ENCODE assay signal across 9 cellular contexts in the genomic region with DNA sequence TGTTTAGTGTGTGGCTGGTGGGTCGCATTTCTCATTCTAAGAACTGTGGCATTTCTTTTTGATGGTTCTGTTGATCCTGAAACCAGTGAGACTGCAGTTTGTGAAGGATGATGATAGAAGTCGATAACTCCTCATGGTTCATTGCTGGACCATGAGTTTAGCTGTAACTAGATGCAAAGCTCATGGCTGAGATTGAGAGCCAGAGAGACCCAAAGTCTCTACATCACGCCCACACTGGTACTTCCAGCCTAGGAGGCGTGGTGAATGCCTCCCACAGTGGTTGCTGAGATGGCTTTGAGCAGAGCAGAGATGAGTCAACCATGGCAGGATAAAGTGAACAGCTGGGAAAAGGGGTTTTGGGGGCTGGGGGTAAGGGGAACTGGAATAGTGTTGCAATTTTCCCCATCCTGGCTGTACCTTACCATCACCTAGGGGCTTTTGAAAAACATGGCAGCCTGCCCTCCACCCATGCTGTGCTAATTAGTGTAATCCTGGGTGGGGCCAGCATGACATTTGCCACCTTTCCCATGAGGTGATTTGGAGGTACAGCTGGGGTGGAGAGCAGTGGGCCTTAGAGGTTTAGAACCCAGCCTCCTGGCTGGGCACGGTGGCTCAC. TPM values are rescaled to one million over a fixed set of nuclear protein-coding genes. Genes with fewer than 3 reads are reported as not detected.
DNase-seq lines count a peak whose midpoint lies in the region; ATAC-seq and TF ChIP-seq lines count a peak whose summit lies in the region.
"Had no signal": no experiment of that assay in that cellular context is flagged by ENCODE, and none has a peak within 500 bp of the region (broad histone marks: within the 10 kb centered on the region; RNA-seq: fewer than 3 reads in every experiment).

No MANE protein-coding gene starts in this region.

- H3K36me3 ChIP-seq in HCT116 (ENCODE audit: control insufficient read depth in 1 of 2, insufficient read depth in 2 of 2, low read length in 2 of 2), result no peaks in the 10 kb centered on the region

- in situ Hi-C loops in GM13977 (cut with MboI; ENCODE audit: low pct_unique_long_range_greater_than_20kb, low sequenced_read_pairs, unreplicated experiment), result no loop called here

- TF ChIP-seq CTCF in GM13977 (IDR thresholded peaks at IDR 0.05; ENCODE audit: extremely low read depth, insufficient read depth, missing control alignments) (no peak), HCT116 (IDR thresholded peaks at IDR 0.05 in 2 of 3, conservative IDR thresholded peaks at IDR 0.05 in 1 of 3; ENCODE audit: borderline replicate concordance in 1 of 3, insufficient read depth in 1 of 3, low read depth in 2 of 3, low read length in 2 of 3) (no peak)

- H2AFZ ChIP-seq in HCT116 (ENCODE audit: low read depth, low read length, poor library complexity, severe bottlenecking), result no peak overlapping the region

- BruUV-seq in HCT116 (replicated peaks; lab: Mats Ljungman, UMichigan), result no TSS peak

- no peaks in the 10 kb centered on the region for H3K9me2 ChIP-seq in HCT116 (ENCODE audit: insufficient read depth)

- POLR2A ChIA-PET in HCT116 (lab: Charles Lee) (no interaction called here), HEK293T (lab: Yijun Ruan, JAX) (no interaction called here)

- H3K4me2 ChIP-seq in HCT116 (ENCODE audit: low read length), result peak overlapping the region; percentile 13; the same call in 1 of the 2 replicates

- no peaks in the 10 kb centered on the region for H4K20me1 ChIP-seq in HCT116 (ENCODE audit: insufficient read depth)

- no peak for TF ChIP-seq POLR2A in HCT116 (IDR thresholded peaks at IDR 0.05; ENCODE audit: borderline replicate concordance, extremely low read depth, insufficient read depth, insufficient read length)

- RAD21 ChIA-PET in HCT116 (lab: Charles Lee; ENCODE audit: low non-redundant PET in 1 of 2, low total read pairs in 2 of 2, uncharacterized antibody in 2 of 2, unreplicated experiment in 2 of 2), result no interaction called here

- CTCF ChIA-PET in HCT116 (lab: Charles Lee), result no interaction called here
- CTCF ChIA-PET in HEK293T (lab: Yijun Ruan, JAX), result no interaction called here

- H3K9me3 ChIP-seq in HCT116 (ENCODE audit: control insufficient read depth in 1 of 2, insufficient read depth in 1 of 2, low read depth in 1 of 2, low read length in 2 of 2), result no peaks in the 10 kb centered on the region

- H3K4me3 ChIP-seq in HCT116 (replicated peaks in 1 of 2; ENCODE audit: low read depth in 1 of 2, low read length in 2 of 2), result no peak overlapping the region

- no peak overlapping the region for H3K27ac ChIP-seq in HCT116 (ENCODE audit: low read depth, low read length)

- intact Hi-C loops in HCT116 (cut with micrococcal nuclease) (no loop called here), head of caudate nucleus (cut with DNase I) (no loop called here)

- H3K27me3 ChIP-seq in HCT116 (ENCODE audit: insufficient read depth, low read length), result no peaks in the 10 kb centered on the region

- H3K4me1 ChIP-seq in HCT116 (ENCODE audit: control insufficient read depth in 1 of 2, insufficient read depth in 2 of 2, low read length in 2 of 2), result peaks cover 11 to 31% of the 10 kb centered on the region in 2 experiments

- TF ChIP-seq RAD21 in HCT116 (IDR thresholded peaks at IDR 0.05; ENCODE audit: low read depth), result no peak

- H3K79me2 ChIP-seq in HCT116 (ENCODE audit: insufficient read depth, low read length), result peaks cover 17% of the 10 kb centered on the region; the same call in 1 of the 2 replicates

- DNase-seq in GM13977 (ENCODE audit: low spot score) (peak; percentile 60), HCT116 (ENCODE audit: low read depth, low spot score) (no peak), RPMI7951 (ENCODE audit: low read depth) (peak; percentile 43), head of caudate nucleus (peak in 24 of 42 donors; percentile 43 to 88 (median 62)), HEK293T (ENCODE audit: extremely low spot score) (no peak), NCI-H1930 (lab: John Stamatoyannopoulos, UW) (no peak)
- no peak for DNase-seq in effector CD8-positive, alpha-beta T cell (lab: John Stamatoyannopoulos, UW)
- DNase-seq in central memory CD4-positive, alpha-beta T cell, result no peak
- DNase-seq: NCI-H2081 had no signal

- ATAC-seq in HCT116, result no peak

- H3K9ac ChIP-seq in HCT116 (ENCODE audit: low read length), result no peak overlapping the region

TF ChIP-seq in HCT116, 20 proteins besides CTCF, POLR2A, EP300 and RAD21 (continues in another document):
- TF ChIP-seq TCF7L2 (IDR thresholded peaks at IDR 0.05; ENCODE audit: borderline replicate concordance, extremely low read depth, insufficient read depth, insufficient read length), result no peak
- TF ChIP-seq CBX3 (IDR thresholded peaks at IDR 0.05; ENCODE audit: low read depth), result no peak
- TF ChIP-seq SIN3A (IDR thresholded peaks at IDR 0.05; ENCODE audit: low read depth), result no peak
- no peak for TF ChIP-seq SP1 (IDR thresholded peaks at IDR 0.05; ENCODE audit: low read depth)
- no peak for TF ChIP-seq ELF1 (IDR thresholded peaks at IDR 0.05; ENCODE audit: borderline replicate concordance, low read depth)
- no peak for TF ChIP-seq EGR1 (IDR thresholded peaks at IDR 0.05; ENCODE audit: low read depth)
- no peak for TF ChIP-seq ZFX (IDR thresholded peaks at IDR 0.05)
- no peak for TF ChIP-seq JUND (IDR thresholded peaks at IDR 0.05)
- TF ChIP-seq CEBPB (IDR thresholded peaks at IDR 0.05; ENCODE audit: low read depth), result no peak
- no peak for TF ChIP-seq EZH2 (IDR thresholded peaks at IDR 0.05)
- TF ChIP-seq, protein P1, sequence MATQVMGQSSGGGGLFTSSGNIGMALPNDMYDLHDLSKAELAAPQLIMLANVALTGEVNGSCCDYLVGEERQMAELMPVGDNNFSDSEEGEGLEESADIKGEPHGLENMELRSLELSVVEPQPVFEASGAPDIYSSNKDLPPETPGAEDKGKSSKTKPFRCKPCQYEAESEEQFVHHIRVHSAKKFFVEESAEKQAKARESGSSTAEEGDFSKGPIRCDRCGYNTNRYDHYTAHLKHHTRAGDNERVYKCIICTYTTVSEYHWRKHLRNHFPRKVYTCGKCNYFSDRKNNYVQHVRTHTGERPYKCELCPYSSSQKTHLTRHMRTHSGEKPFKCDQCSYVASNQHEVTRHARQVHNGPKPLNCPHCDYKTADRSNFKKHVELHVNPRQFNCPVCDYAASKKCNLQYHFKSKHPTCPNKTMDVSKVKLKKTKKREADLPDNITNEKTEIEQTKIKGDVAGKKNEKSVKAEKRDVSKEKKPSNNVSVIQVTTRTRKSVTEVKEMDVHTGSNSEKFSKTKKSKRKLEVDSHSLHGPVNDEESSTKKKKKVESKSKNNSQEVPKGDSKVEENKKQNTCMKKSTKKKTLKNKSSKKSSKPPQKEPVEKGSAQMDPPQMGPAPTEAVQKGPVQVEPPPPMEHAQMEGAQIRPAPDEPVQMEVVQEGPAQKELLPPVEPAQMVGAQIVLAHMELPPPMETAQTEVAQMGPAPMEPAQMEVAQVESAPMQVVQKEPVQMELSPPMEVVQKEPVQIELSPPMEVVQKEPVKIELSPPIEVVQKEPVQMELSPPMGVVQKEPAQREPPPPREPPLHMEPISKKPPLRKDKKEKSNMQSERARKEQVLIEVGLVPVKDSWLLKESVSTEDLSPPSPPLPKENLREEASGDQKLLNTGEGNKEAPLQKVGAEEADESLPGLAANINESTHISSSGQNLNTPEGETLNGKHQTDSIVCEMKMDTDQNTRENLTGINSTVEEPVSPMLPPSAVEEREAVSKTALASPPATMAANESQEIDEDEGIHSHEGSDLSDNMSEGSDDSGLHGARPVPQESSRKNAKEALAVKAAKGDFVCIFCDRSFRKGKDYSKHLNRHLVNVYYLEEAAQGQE (IDR thresholded peaks at IDR 0.05; ENCODE audit: low read depth), result no peak
- TF ChIP-seq POLR2AphosphoS5 (IDR thresholded peaks at IDR 0.05; ENCODE audit: low read depth, low read length), result no peak

TF ChIP-seq in HEK293T, 16 proteins besides CTCF, POLR2A, EP300 and RAD21:
- no peak for TF ChIP-seq CTBP1 (IDR thresholded peaks at IDR 0.05; ENCODE audit: borderline replicate concordance)
- TF ChIP-seq NFRKB (IDR thresholded peaks at IDR 0.05), result no peak
- TF ChIP-seq, protein P2, sequence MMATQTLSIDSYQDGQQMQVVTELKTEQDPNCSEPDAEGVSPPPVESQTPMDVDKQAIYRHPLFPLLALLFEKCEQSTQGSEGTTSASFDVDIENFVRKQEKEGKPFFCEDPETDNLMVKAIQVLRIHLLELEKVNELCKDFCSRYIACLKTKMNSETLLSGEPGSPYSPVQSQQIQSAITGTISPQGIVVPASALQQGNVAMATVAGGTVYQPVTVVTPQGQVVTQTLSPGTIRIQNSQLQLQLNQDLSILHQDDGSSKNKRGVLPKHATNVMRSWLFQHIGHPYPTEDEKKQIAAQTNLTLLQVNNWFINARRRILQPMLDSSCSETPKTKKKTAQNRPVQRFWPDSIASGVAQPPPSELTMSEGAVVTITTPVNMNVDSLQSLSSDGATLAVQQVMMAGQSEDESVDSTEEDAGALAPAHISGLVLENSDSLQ (IDR thresholded peaks at IDR 0.05), result no peak
- TF ChIP-seq L3MBTL2 (conservative IDR thresholded peaks at IDR 0.05), result no peak
- no peak for TF ChIP-seq ZNF384 (IDR thresholded peaks at IDR 0.05)
- no peak for TF ChIP-seq FOXK2 (IDR thresholded peaks at IDR 0.05)
- no peak for TF ChIP-seq HDGF (IDR thresholded peaks at IDR 0.05; ENCODE audit: borderline replicate concordance)
- TF ChIP-seq FOXM1 (IDR thresholded peaks at IDR 0.05; ENCODE audit: borderline replicate concordance), result no peak
- no peak for TF ChIP-seq ELF4 (IDR thresholded peaks at IDR 0.05)
- no peak for TF ChIP-seq FOXA1 (IDR thresholded peaks at IDR 0.05)
- TF ChIP-seq ARNT (IDR thresholded peaks at IDR 0.05), result no peak
- no peak for TF ChIP-seq LEF1 (IDR thresholded peaks at IDR 0.05; ENCODE audit: borderline replicate concordance)
- TF ChIP-seq BHLHE40 (IDR thresholded peaks at IDR 0.05; ENCODE audit: borderline replicate concordance), result no peak
- TF ChIP-seq TARDBP (IDR thresholded peaks at IDR 0.05), result no peak
- TF ChIP-seq SP1 (IDR thresholded peaks at IDR 0.05), result no peak
TF ChIP-seq in HEK293T: peak in this region for 0.

RNA-seq across cellular contexts. Expression of a gene that starts 24.1 kb away (rescaled TPM):
- total RNA-seq in HCT116 (2021; ENCODE audit: unreplicated experiment), result 18.5 TPM
- polyA plus RNA-seq in HCT116 (2012), result 10.7 and 16.0 TPM in 2 replicates
- total RNA-seq in RPMI7951 (2014; rRNA removed; shearing (Covaris generic)), result 9.9 and 12.5 TPM in 2 replicates

Comparison
In these comparisons a context has a peak if more than half of its experiments do, and no peak if none do; other contexts are left out.
1. DNase-seq: peak in GM13977 (single experiment), RPMI7951 (single experiment) and head of caudate nucleus (24 of 42); none in HCT116 (single experiment), HEK293T (single experiment), NCI-H1930 (0 of 2), effector CD8-positive, alpha-beta T cell (single experiment) and central memory CD4-positive, alpha-beta T cell (single experiment).